In genomic region chr15:76099388-76099787, GRCh38 we compare ENCODE assay signal across 7 cellular contexts. TPM values are rescaled to one million over a fixed set of nuclear protein-coding genes. Genes with fewer than 3 reads are reported as not detected.
"Had no signal": no experiment of that assay in that cellular context is flagged by ENCODE, and none has a peak within 500 bp of the region (broad histone marks: within the 10 kb centered on the region; RNA-seq: fewer than 3 reads in every experiment).

No MANE protein-coding gene starts in this region.

- H3K36me3 Mint-ChIP-seq: IgD-negative memory B cell had no signal

- H3K4me3 Mint-ChIP-seq: GM23338, H9, IgD-negative memory B cell had no signal

- H3K27ac Mint-ChIP-seq: GM23338, H9, IgD-negative memory B cell had no signal

- H3K27ac ChIP-seq: HL-60 had no signal

- H3K4me3 ChIP-seq: GM23338 had no signal

- H3K4me2 ChIP-seq: GM23338 had no signal

- H2AFZ ChIP-seq: GM23338 had no signal

- H3K4me1 Mint-ChIP-seq: IgD-negative memory B cell had no signal

- DNase-seq: H9, HCEC 1CT, KBM-7 had no signal

- H3K9me3 Mint-ChIP-seq: GM23338 had no signal

RNA-seq across cellular contexts. Expression of gene TMEM266, which starts 39.6 kb away (rescaled TPM):
- polyA plus RNA-seq: HepG2 had no signal
